Comparison of ENCODE assay signal across 7 cellular contexts in genomic region chr1:205791568-205792180, GRCh38. TPM values are rescaled to one million over a fixed set of nuclear protein-coding genes. Genes with fewer than 3 reads are reported as not detected.
DNase-seq lines count a peak whose midpoint lies in the region; ATAC-seq and TF ChIP-seq lines count a peak whose summit lies in the region.

No MANE protein-coding gene starts in this region.

- H3K27ac ChIP-seq in esophagus squamous epithelium (no peak overlapping the region), upper lobe of right lung (no peak overlapping the region)

- H3K27me3 ChIP-seq in esophagus squamous epithelium = no peaks in the 10 kb centered on the region
- no peaks in the 10 kb centered on the region for H3K27me3 ChIP-seq in upper lobe of right lung

- TF ChIP-seq POLR2A in esophagus squamous epithelium (IDR thresholded peaks at IDR 0.05) = no peak

- H3K4me3 ChIP-seq in GM12864 (ENCODE audit: low read depth, low read length) = no peak overlapping the region
- no peak overlapping the region for H3K4me3 ChIP-seq in esophagus squamous epithelium
- H3K4me3 ChIP-seq in upper lobe of right lung = no peak overlapping the region

- peaks cover 30% of the 10 kb centered on the region for H3K36me3 Mint-ChIP-seq in nephron progenitor cell (ENCODE audit: low read depth)

- H3K4me1 ChIP-seq in esophagus squamous epithelium = no peaks in the 10 kb centered on the region
- no peaks in the 10 kb centered on the region for H3K4me1 ChIP-seq in upper lobe of right lung

- no peaks in the 10 kb centered on the region for H3K27me3 Mint-ChIP-seq in nephron progenitor cell (ENCODE audit: low read depth, poor library complexity)

- no peaks in the 10 kb centered on the region for H3K9me3 ChIP-seq in esophagus squamous epithelium
- no peaks in the 10 kb centered on the region for H3K9me3 ChIP-seq in upper lobe of right lung

- 57 to 59% methylated on average over 4 to 5 of the region's 5 CpGs for WGBS in esophagus squamous epithelium, 2 donors

- peaks cover 0 to 64% (median 0%) of the 10 kb centered on the region in 3 donors for H3K36me3 ChIP-seq in esophagus squamous epithelium
- H3K36me3 ChIP-seq in upper lobe of right lung = peaks cover 56% of the 10 kb centered on the region

- H3K4me1 Mint-ChIP-seq in nephron progenitor cell = peaks cover 9% of the 10 kb centered on the region

- no peak overlapping the region for H3K4me3 Mint-ChIP-seq in nephron progenitor cell

- no peaks in the 10 kb centered on the region for H3K9me3 Mint-ChIP-seq in nephron progenitor cell

- intact Hi-C loops in esophagus squamous epithelium (cut with DNase I) = loop anchor here (5.0 to 10.0 kb wide), 2 partner anchors 123 to 186 kb away; no protein-coding TSS in a partner anchor
- intact Hi-C loops in upper lobe of right lung (cut with DNase I) = loop anchor here (10.0 kb wide), 1 partner anchor 123 kb away; no protein-coding TSS in a partner anchor

- peak; percentile 8 for DNase-seq in GM12864 (ENCODE audit: low read depth)
- DNase-seq in NCI-H82 treated with DMSO at 0.1 percent for 48 hours (lab: John Stamatoyannopoulos, UW; ENCODE audit: unreplicated experiment) = peak; percentile 72
- DNase-seq in activated T-cell treated with anti-CD3 and anti-CD28 coated beads for 24 hours (ENCODE audit: low read depth) = peak; percentile 33
- no peak for DNase-seq in esophagus squamous epithelium (lab: John Stamatoyannopoulos, UW)
- DNase-seq in nephron progenitor cell = peak; percentile 58
- DNase-seq in upper lobe of right lung = no peak

- no peak overlapping the region for H3K27ac Mint-ChIP-seq in nephron progenitor cell

- ATAC-seq in HG03139 (IDR thresholded peaks at IDR 0.05; ENCODE audit: unreplicated experiment) (peak; percentile 60), upper lobe of right lung (peak; percentile 92)

- peak; percentile 94 for TF ChIP-seq CTCF in GM12864 (IDR thresholded peaks at IDR 0.05; ENCODE audit: low read depth, low read length, missing control alignments)
- TF ChIP-seq CTCF in esophagus squamous epithelium (IDR thresholded peaks at IDR 0.05) = peak; percentile 40 to 81 (median 68)
- TF ChIP-seq CTCF in nephron progenitor cell (IDR thresholded peaks at IDR 0.05) = peak; percentile 71
- peak; percentile 74 for TF ChIP-seq CTCF in upper lobe of right lung (IDR thresholded peaks at IDR 0.05)

RNA-seq across cellular contexts. Expression of gene RAB29, which starts 16.4 kb away (rescaled TPM):
- total RNA-seq in esophagus squamous epithelium (10 to 100 TPM in 1 of 4 donors, 1 to 10 TPM in 3; 3.0 to 19.3 (median 7.0) TPM), upper lobe of right lung (24.7 TPM)

RNA-seq across cellular contexts. Expression of gene SLC41A1, which starts 21.3 kb away (rescaled TPM):
- total RNA-seq in esophagus squamous epithelium (10 to 100 TPM in 2 of 4 donors, 1 to 10 TPM in 2; 5.2 to 14.1 (median 8.3) TPM), upper lobe of right lung (35.8 TPM)

RNA-seq across cellular contexts. Expression of gene NUCKS1, which starts 41.7 kb away (rescaled TPM):
- total RNA-seq in esophagus squamous epithelium = 10 to 100 TPM; 32.4 to 73.4 (median 60.9) TPM
- total RNA-seq in upper lobe of right lung = 117 TPM

RNA-seq across cellular contexts. Expression of gene PM20D1, which starts 58.3 kb away (rescaled TPM):
- under 1 TPM in 1 of 4 donors, not detected in 3; 0.57 TPM for total RNA-seq in esophagus squamous epithelium
- total RNA-seq in upper lobe of right lung = 0.72 TPM

Comparison
In these comparisons a context has a peak if more than half of its experiments do, and no peak if none do; other contexts are left out.
1. DNase-seq: peak in GM12864 (single experiment), NCI-H82 treated with DMSO at 0.1 percent for 48 hours (single experiment), activated T-cell treated with anti-CD3 and anti-CD28 coated beads for 24 hours (single experiment) and nephron progenitor cell (single experiment); none in esophagus squamous epithelium (single experiment) and upper lobe of right lung (single experiment).
2. Peak in every context shown above with its lines, with median percentiles within 50 percentile points of each other: CTCF ChIP-seq.